1 cellular context compared by ENCODE assay signal in genomic region chr4:28117067-28117756, GRCh38.
TF ChIP-seq lines count a peak whose summit lies in the region.

No MANE protein-coding gene starts in this region.

TF ChIP-seq in H1, 55 proteins besides CTCF, POLR2A, EP300 and RAD21:
- peak; percentile 41 for TF ChIP-seq ASH2L (IDR thresholded peaks at IDR 0.05; ENCODE audit: low read length)
- peak; percentile 86 for TF ChIP-seq KDM4A (IDR thresholded peaks at IDR 0.05; ENCODE audit: low read depth, low read length, severe bottlenecking)
- TF ChIP-seq PHF8 (conservative IDR thresholded peaks at IDR 0.05; ENCODE audit: low read depth, low read length): no peak
- TF ChIP-seq E2F6 (IDR thresholded peaks at IDR 0.05): peak; percentile 24; the same call in 1 of the 2 replicates
- TF ChIP-seq RFX5 (IDR thresholded peaks at IDR 0.05; ENCODE audit: borderline replicate concordance, low read depth, low read length): no peak
- TF ChIP-seq SAP30 (IDR thresholded peaks at IDR 0.05; ENCODE audit: insufficient read depth, insufficient replicate concordance, low read length): no peak
TF ChIP-seq in H1: peak in this region for 3.
